In genomic region chr9:79734989-79735779, GRCh38 we compare ENCODE assay signal across 16 cellular contexts.
"Had no signal": no experiment of that assay in that cellular context is flagged by ENCODE, and none has a peak within 500 bp of the region (broad histone marks: within the 10 kb centered on the region; RNA-seq: fewer than 3 reads in every experiment).

No MANE protein-coding gene starts in this region.

- H3K27ac ChIP-seq: colonic mucosa, neutrophil, tibial nerve had no signal

- H3K4me3 ChIP-seq: colonic mucosa, mucosa of descending colon, tibial nerve had no signal

- H3K9me3 ChIP-seq: colonic mucosa, mucosa of descending colon, neutrophil had no signal

- H3K4me1 ChIP-seq: colonic mucosa, tibial nerve had no signal

- H3K4me3 Mint-ChIP-seq: activated naive CD4-positive, alpha-beta T cell treated with anti-CD3 and anti-CD28 coated beads for 36 hours; activated T-helper 17 cell treated with anti-CD3 and anti-CD28 coated beads, Interleukin-2, amount 50 U/mL, for 72 hours; naive thymus-derived CD8-positive, alpha-beta T cell; stimulated activated effector memory CD8-positive, alpha-beta T cell treated with anti-CD3 and anti-CD28 coated beads, Interleukin-12 subunit alpha, Interleukin-12 subunit beta, amount 100 ng/mL, for 72 hours; T-helper 17 cell had no signal

- H3K27me3 Mint-ChIP-seq: activated T-helper 17 cell treated with anti-CD3 and anti-CD28 coated beads, Interleukin-2, amount 50 U/mL, for 72 hours; naive thymus-derived CD8-positive, alpha-beta T cell; T-helper 17 cell had no signal

- H3K36me3 Mint-ChIP-seq: stimulated activated effector memory CD8-positive, alpha-beta T cell treated with anti-CD3 and anti-CD28 coated beads, Interleukin-12 subunit alpha, Interleukin-12 subunit beta, amount 100 ng/mL, for 72 hours had no signal

- DNase-seq: activated CD4-positive, alpha-beta T cell treated with anti-CD3 and anti-CD28 coated beads, Interleukin-2, amount 50 U/mL, for 1 hour; activated naive CD4-positive, alpha-beta T cell treated with anti-CD3 and anti-CD28 coated beads for 36 hours; activated T-cell treated with anti-CD3 and anti-CD28 coated beads for 4 hours; caudate nucleus; colonic mucosa; effector CD4-positive, alpha-beta T cell; left colon; mucosa of descending colon; naive thymus-derived CD8-positive, alpha-beta T cell; retina; small intestine; T-helper 17 cell had no signal

- ATAC-seq: activated T-helper 17 cell treated with anti-CD3 and anti-CD28 coated beads, Interleukin-2, amount 50 U/mL, for 72 hours; left colon; mucosa of descending colon; naive thymus-derived CD8-positive, alpha-beta T cell; stimulated activated effector memory CD8-positive, alpha-beta T cell treated with anti-CD3 and anti-CD28 coated beads, Interleukin-12 subunit alpha, Interleukin-12 subunit beta, amount 100 ng/mL, for 72 hours; T-helper 17 cell had no signal

- H3K27me3 ChIP-seq: colonic mucosa, neutrophil, tibial nerve had no signal

- H3K27ac Mint-ChIP-seq: activated naive CD4-positive, alpha-beta T cell treated with anti-CD3 and anti-CD28 coated beads for 36 hours; activated T-helper 17 cell treated with anti-CD3 and anti-CD28 coated beads, Interleukin-2, amount 50 U/mL, for 72 hours; naive thymus-derived CD8-positive, alpha-beta T cell; stimulated activated effector memory CD8-positive, alpha-beta T cell treated with anti-CD3 and anti-CD28 coated beads, Interleukin-12 subunit alpha, Interleukin-12 subunit beta, amount 100 ng/mL, for 72 hours; T-helper 17 cell had no signal
